Comparison of ENCODE assay signal across 9 cellular contexts in the genomic region with DNA sequence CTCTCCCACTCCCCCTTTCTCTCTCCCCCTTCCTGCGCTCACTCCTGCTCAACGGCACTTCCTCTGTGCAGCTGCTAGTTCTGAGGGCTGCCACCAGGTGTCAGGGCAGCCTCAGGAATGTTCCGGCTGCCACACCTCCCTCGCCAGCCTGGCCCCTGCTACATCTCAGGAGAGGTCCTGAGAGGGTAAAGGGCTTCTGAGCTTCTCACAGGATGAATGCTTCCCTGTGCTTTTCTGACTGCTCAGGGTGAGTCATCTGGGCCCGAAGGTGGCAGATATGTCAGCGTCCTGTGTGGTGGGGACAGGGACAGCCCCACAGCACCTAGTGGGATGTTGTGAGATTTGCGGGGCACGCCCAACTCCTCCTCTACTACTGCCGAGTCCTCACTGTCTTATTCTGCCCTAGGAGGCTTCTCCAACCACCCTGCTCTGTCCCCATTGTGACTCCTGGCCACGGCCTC. TPM values are rescaled to one million over a fixed set of nuclear protein-coding genes. Genes with fewer than 3 reads are reported as not detected.
DNase-seq lines count a peak whose midpoint lies in the region; ATAC-seq and TF ChIP-seq lines count a peak whose summit lies in the region.
"Had no signal": no experiment of that assay in that cellular context is flagged by ENCODE, and none has a peak within 500 bp of the region (broad histone marks: within the 10 kb centered on the region; RNA-seq: fewer than 3 reads in every experiment).

No MANE protein-coding gene starts in this region.

- no peaks in the 10 kb centered on the region for H3K27me3 ChIP-seq in left lung

- H3K4me1 ChIP-seq in left lung, result no peaks in the 10 kb centered on the region

- peak; percentile 89 for ATAC-seq in GM18909 (IDR thresholded peaks at IDR 0.05; ENCODE audit: poor library complexity, unreplicated experiment)
- ATAC-seq in HG03103 (IDR thresholded peaks at IDR 0.05; ENCODE audit: low read depth, unreplicated experiment), result peak; percentile 90
- ATAC-seq in activated CD4-positive, CD25-positive, alpha-beta regulatory T cell treated with anti-CD3 and anti-CD28 coated beads, Interleukin-2, amount 50 U/mL, for 24 hours, result peak; percentile 99
- ATAC-seq in left lung, result peak; percentile 97

- DNase-seq in C1 segment of cervical spinal cord (lab: John Stamatoyannopoulos, UW) (peak in 10 of 14 donors; percentile 9 to 58 (median 22)), NCI-H2171 (lab: John Stamatoyannopoulos, UW) (peak; percentile 67), caudate nucleus (lab: John Stamatoyannopoulos, UW) (peak in 47 of 61 donors; percentile 4 to 78 (median 33)), left lung (peak in 1 of 2 donors; percentile 88)
- DNase-seq in stimulated activated CD4-positive, alpha-beta T cell treated with anti-CD3 and anti-CD28 coated beads, TNF-alpha, amount 100 ng/mL, for 48 hours (ENCODE audit: low read depth in 3 of 3), result peak; percentile 73 to 91 (median 74)

- peaks cover 0 to 24% of the 10 kb centered on the region in 2 donors for H3K36me3 ChIP-seq in left lung

- peak; percentile 67 to 76 for TF ChIP-seq CTCF in left lung (IDR thresholded peaks at IDR 0.05)

- H3K27ac ChIP-seq in caudate nucleus (ENCODE audit: low read depth, low read length) (no peak overlapping the region), left lung (no peak overlapping the region)
- H3K27ac ChIP-seq: SK-N-MC had no signal

- H3K4me3 ChIP-seq in left lung, result no peak overlapping the region
- H3K4me3 ChIP-seq: SK-N-MC had no signal

- no peaks in the 10 kb centered on the region for H3K9me3 ChIP-seq in left lung

- intact Hi-C loops in left lung (cut with DNase I), result no loop called here

RNA-seq across cellular contexts. Expression of a gene that starts 49.0 kb away (rescaled TPM):
- 100 to 1,000 TPM in 1 of 2 donors, 10 to 100 TPM in 1; 86.6 to 106 TPM for total RNA-seq in left lung

RNA-seq across cellular contexts. Expression of a gene that starts 55.2 kb away (rescaled TPM):
- total RNA-seq in left lung, result under 1 TPM; 0.09 to 0.16 TPM
